35 cellular contexts compared by ENCODE assay signal in genomic region chr19:21856751-21857150, GRCh38.
"Had no signal": no experiment of that assay in that cellular context is flagged by ENCODE, and none has a peak within 500 bp of the region (broad histone marks: within the 10 kb centered on the region; RNA-seq: fewer than 3 reads in every experiment).

No MANE protein-coding gene starts in this region.

- DNase-seq: activated B cell treated with CpG ODN at 0.5 μM for 24 hours; activated CD4-positive, alpha-beta memory T cell treated with anti-CD3 and anti-CD28 coated beads for 36 hours; activated CD4-positive, alpha-beta T cell treated with anti-CD3 and anti-CD28 coated beads for 4 hours; activated CD4-positive, alpha-beta T cell treated with anti-CD3 and anti-CD28 coated beads, Interleukin-2, amount 50 U/mL, for 1 hour; activated CD4-positive, CD25-positive, alpha-beta regulatory T cell treated with anti-CD3 and anti-CD28 coated beads, Interleukin-2, amount 50 U/mL, for 72 hours; activated CD8-positive, alpha-beta memory T cell treated with anti-CD3 and anti-CD28 coated beads, Interleukin-2, amount 50 U/mL, for 4 hours; activated effector memory CD4-positive, alpha-beta T cell treated with Interleukin-2 at 50 U/mL for 16 hours; activated naive CD4-positive, alpha-beta T cell treated with anti-CD3 and anti-CD28 coated beads, Interleukin-2, amount 10 ng/mL, durations not matched to agents 7 days and 5 days; activated naive CD8-positive, alpha-beta T cell treated with anti-CD3 and anti-CD28 coated beads, Interleukin-2, amount 50 U/mL, for 24 hours; activated T-cell treated with anti-CD3 and anti-CD28 coated beads for 4 hours; activated T-cell treated with anti-CD3 and anti-CD28 coated beads, Interleukin-2, amount 50 U/mL, for 48 hours; anterior cingulate cortex; brain microvascular endothelial cell; central memory CD4-positive, alpha-beta T cell; Karpas-422; KBM-7; NCI-H1105; NCI-H1436; NCI-H1694; NCI-H1930; NCI-H2081 treated with DMSO at 0.1 percent for 48 hours; NCI-H226; NCI-H446 treated with DMSO at 0.1 percent for 48 hours; NCI-H524; NCI-H69; NK-92 treated with Interleukin-12 subunit alpha and Interleukin-12 subunit beta, amount 100 ng/mL, for 24 hours; PC-3; Peyer's patch; RPMI8226; SHP77 treated with DMSO at 0.1 percent for 48 hours; SK-N-SH had no signal

- H3K4me1 ChIP-seq: Peyer's patch, SJSA1 had no signal

- H3K9me2 ChIP-seq: SK-N-SH had no signal

- H3K36me3 ChIP-seq: brain microvascular endothelial cell, Peyer's patch, SJSA1 had no signal

- H3K4me2 ChIP-seq: SK-N-SH had no signal

- H3K27me3 ChIP-seq: brain microvascular endothelial cell, Peyer's patch, SJSA1 had no signal

- ATAC-seq: activated naive CD8-positive, alpha-beta T cell treated with anti-CD3 and anti-CD28 coated beads, Interleukin-2, amount 50 U/mL, for 24 hours; PC-3 had no signal

- H3K36me3 Mint-ChIP-seq: activated CD4-positive, alpha-beta memory T cell treated with anti-CD3 and anti-CD28 coated beads for 36 hours had no signal

- H3K27ac Mint-ChIP-seq: activated B cell treated with CpG ODN at 0.5 μM for 24 hours; activated CD4-positive, alpha-beta memory T cell treated with anti-CD3 and anti-CD28 coated beads for 36 hours; activated naive CD4-positive, alpha-beta T cell treated with anti-CD3 and anti-CD28 coated beads, Interleukin-2, amount 10 ng/mL, durations not matched to agents 7 days and 5 days; activated naive CD8-positive, alpha-beta T cell; activated naive CD8-positive, alpha-beta T cell treated with anti-CD3 and anti-CD28 coated beads, Interleukin-2, amount 50 U/mL, for 24 hours; T-helper 1 cell treated with Interleukin-12 subunit alpha and Interleukin-12 subunit beta and Interleukin-4 antibody, amounts not matched to agents 30 μg/mL and 1 μg/mL, for 36 hours; T-helper 2 cell treated with Interferon-gamma antibody and Interleukin-4, amounts not matched to agents 5 μg/mL and 100 μg/mL, for 36 hours had no signal

- H3K4me3 ChIP-seq: Peyer's patch, SJSA1 had no signal

- H3K9ac ChIP-seq: SK-N-SH had no signal

- H3K4me3 Mint-ChIP-seq: activated B cell treated with CpG ODN at 0.5 μM for 24 hours; activated CD4-positive, alpha-beta memory T cell treated with anti-CD3 and anti-CD28 coated beads for 36 hours; activated naive CD4-positive, alpha-beta T cell treated with anti-CD3 and anti-CD28 coated beads, Interleukin-2, amount 10 ng/mL, durations not matched to agents 7 days and 5 days; activated naive CD8-positive, alpha-beta T cell; activated naive CD8-positive, alpha-beta T cell treated with anti-CD3 and anti-CD28 coated beads, Interleukin-2, amount 50 U/mL, for 24 hours; T-helper 1 cell treated with Interleukin-12 subunit alpha and Interleukin-12 subunit beta and Interleukin-4 antibody, amounts not matched to agents 30 μg/mL and 1 μg/mL, for 36 hours; T-helper 2 cell treated with Interferon-gamma antibody and Interleukin-4, amounts not matched to agents 5 μg/mL and 100 μg/mL, for 36 hours had no signal

- H3K27ac ChIP-seq: brain microvascular endothelial cell, Peyer's patch, SJSA1 had no signal

- H3K9me3 Mint-ChIP-seq: activated B cell treated with CpG ODN at 0.5 μM for 24 hours; activated CD4-positive, alpha-beta memory T cell treated with anti-CD3 and anti-CD28 coated beads for 36 hours had no signal

- H3K9me3 ChIP-seq: Peyer's patch had no signal

- H3K27me3 Mint-ChIP-seq: activated B cell treated with CpG ODN at 0.5 μM for 24 hours; activated CD4-positive, alpha-beta memory T cell treated with anti-CD3 and anti-CD28 coated beads for 36 hours; activated naive CD4-positive, alpha-beta T cell treated with anti-CD3 and anti-CD28 coated beads, Interleukin-2, amount 10 ng/mL, durations not matched to agents 7 days and 5 days had no signal
